ENCODE assay signal across 7 cellular contexts in the genomic region with DNA sequence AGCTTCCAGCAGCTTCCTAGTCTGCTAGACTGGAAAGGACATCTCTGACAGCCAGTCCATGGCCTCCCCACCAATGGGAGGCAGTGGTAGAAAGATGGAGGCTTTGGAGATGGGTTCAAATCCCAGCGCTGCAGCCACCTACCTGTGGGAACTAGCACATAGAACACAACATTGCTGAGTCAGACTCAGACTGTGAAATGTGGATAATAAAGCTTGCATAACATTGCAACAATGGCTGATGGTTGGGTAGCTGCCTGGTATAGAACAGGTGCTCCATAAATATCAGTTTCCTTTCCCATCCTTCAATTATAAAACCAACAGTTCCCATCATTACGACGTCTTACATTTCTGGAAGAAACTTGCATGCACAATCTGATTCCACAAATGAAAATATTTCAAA.
"Had no signal": no experiment of that assay in that cellular context is flagged by ENCODE, and none has a peak within 500 bp of the region (broad histone marks: within the 10 kb centered on the region; RNA-seq: fewer than 3 reads in every experiment).

No MANE protein-coding gene starts in this region.

- H3K4me3 ChIP-seq: GM23338, HAP-1, K562 had no signal

- H3K4me2 ChIP-seq: GM23338 had no signal

- H3K9me3 ChIP-seq: HAP-1 had no signal

- ATAC-seq: HCT116, K562 had no signal

- H3K4me1 ChIP-seq: HAP-1 had no signal

- DNase-seq: HFFc6, IMR-90, KG1 had no signal

- H3K36me3 ChIP-seq: HAP-1 had no signal
